Comparison of ENCODE assay signal across 1 cellular context in genomic region chr17:21142065-21142464, GRCh38.
A peak's percentile ranks its signal among the peaks of the same experiment; 100 is the strongest.
TF ChIP-seq lines count a peak whose summit lies in the region.

No MANE protein-coding gene starts in this region.

TF ChIP-seq in GM12878, 131 proteins besides CTCF, POLR2A, EP300 and RAD21:
- TF ChIP-seq ZNF687 (IDR thresholded peaks at IDR 0.05) = peak; percentile 75
- peak; percentile 89 for TF ChIP-seq NR2F1 (conservative IDR thresholded peaks at IDR 0.05)
- 0 out of 2 replicates have a peak, but pooled peaks have one; percentile 17 for TF ChIP-seq SPI1 (IDR thresholded peaks at IDR 0.05; ENCODE audit: borderline replicate concordance, insufficient read depth, low read depth, low read length)
- TF ChIP-seq NR2C1 (IDR thresholded peaks at IDR 0.05) = peak; percentile 74
- peak; percentile 36; the same call in 1 of the 2 replicates for TF ChIP-seq EED (IDR thresholded peaks at IDR 0.05; ENCODE audit: low read depth)
- peak in 1 of 2 experiments; percentile 61; a peak in 2 of 4 replicates for TF ChIP-seq BHLHE40 (IDR thresholded peaks at IDR 0.05; ENCODE audit: borderline replicate concordance in 1 of 2, low read depth in 2 of 2, low read length in 1 of 2)
- peak; percentile 21; the same call in 1 of the 2 replicates for TF ChIP-seq DPF2 (IDR thresholded peaks at IDR 0.05)
TF ChIP-seq in GM12878: peak in this region for 7; not testable (repeated sequence) for 124.
